In the genomic region with DNA sequence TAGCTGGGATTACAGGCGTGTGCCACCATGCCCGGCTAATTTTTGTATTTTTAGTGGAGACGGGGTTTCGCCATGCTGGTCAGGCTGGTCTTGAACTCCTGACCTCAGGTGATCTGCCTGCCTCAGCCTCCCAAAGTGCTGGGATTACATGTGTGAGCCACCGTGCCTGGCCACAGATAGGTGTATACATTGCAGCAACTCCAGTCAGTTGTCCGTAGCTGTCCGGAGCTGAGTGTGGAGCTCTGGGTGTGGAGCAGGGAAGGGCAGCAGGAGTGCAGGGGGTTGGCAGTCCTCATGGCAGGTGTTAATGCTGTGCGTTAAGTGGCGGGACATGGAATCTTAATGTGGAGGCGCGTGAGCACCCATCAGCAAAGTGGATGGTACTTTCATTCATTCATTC, we compare ENCODE assay signal across 10 cellular contexts. TPM values are rescaled to one million over a fixed set of nuclear protein-coding genes. Genes with fewer than 3 reads are reported as not detected.
"Had no signal": no experiment of that assay in that cellular context is flagged by ENCODE, and none has a peak within 500 bp of the region (broad histone marks: within the 10 kb centered on the region; RNA-seq: fewer than 3 reads in every experiment).

No MANE protein-coding gene starts in this region.

RNA-seq across cellular contexts. Expression of a gene that starts 8.9 kb away (rescaled TPM):
- total RNA-seq: SK-MEL-5 had no signal

RNA-seq across cellular contexts. Expression of a gene that starts 17.4 kb away (rescaled TPM):
- total RNA-seq: OCI-LY7, PC-3, PC-9, Peyer's patch, SK-MEL-5 had no signal

RNA-seq across cellular contexts. Expression of a gene that starts 42.3 kb away (rescaled TPM):
- total RNA-seq: PC-3, PC-9, RPMI7951 had no signal

RNA-seq across cellular contexts. Expression of a gene that starts 42.4 kb away (rescaled TPM):
- total RNA-seq: OCI-LY7, PC-3, Right ventricle myocardium inferior, Right ventricle myocardium superior, RPMI7951, SJCRH30, SJSA1, SK-MEL-5 had no signal
